8 cellular contexts compared by ENCODE assay signal in the genomic region with DNA sequence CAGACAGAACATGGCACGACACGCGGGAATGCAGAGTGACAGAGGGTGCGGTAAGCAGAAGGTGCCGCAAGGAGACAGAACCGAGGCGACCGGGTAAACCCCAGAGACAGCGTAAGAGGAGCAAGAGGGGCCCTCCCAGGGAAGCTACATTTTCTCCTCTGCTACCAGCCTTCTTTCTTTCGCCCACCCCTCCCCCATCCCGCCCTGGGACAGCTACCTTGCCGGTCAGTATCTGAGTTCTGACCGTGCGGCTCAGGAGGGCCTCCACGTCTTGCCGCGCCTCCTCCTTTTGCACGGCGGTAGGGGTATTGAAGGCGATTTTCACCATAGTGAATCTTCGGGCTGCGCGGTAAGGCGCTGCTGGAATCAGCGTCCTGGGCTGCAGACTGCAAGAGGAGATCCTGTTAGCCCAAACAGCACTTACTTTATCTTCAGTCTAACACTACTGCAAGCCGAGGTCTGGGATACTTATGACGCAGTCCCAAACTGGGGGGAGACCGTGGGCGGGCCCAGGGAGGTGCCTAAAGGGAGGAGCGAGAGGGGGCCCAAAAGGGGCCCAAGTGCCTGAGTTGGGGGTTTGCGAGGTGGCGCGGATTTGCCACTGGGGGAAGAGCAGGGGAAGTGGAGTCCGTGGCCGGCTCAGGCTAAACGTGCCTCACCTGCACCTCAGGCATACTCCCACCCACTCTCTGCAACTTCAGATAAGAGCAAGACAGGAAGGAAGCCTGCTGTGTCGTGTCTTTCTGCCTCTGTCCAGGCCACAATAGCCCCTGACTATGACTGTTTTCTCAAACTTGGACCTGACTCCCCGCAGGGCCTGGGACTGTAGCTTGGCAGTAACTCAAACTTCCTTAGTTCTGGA.
DNase-seq lines count a peak whose midpoint lies in the region; ATAC-seq lines count a peak whose summit lies in the region.

A gene (minus strand): TSS at position 447 of the 862 bp plus-strand sequence. CDS start 119 bp downstream, at position 328.

- H3K36me3 Mint-ChIP-seq in T-helper 2 cell treated with Interferon-gamma antibody and Interleukin-4, amounts not matched to agents 5 μg/mL and 100 μg/mL, for 36 hours (ENCODE audit: low read depth), result peaks cover 16% of the 10 kb centered on the region

- peak; percentile 74 for ATAC-seq in GM18502 (IDR thresholded peaks at IDR 0.05; ENCODE audit: poor library complexity, unreplicated experiment)
- peak; percentile 67 for ATAC-seq in HG02884 (IDR thresholded peaks at IDR 0.05; ENCODE audit: unreplicated experiment)

- H3K4me1 Mint-ChIP-seq in T-helper 2 cell treated with Interferon-gamma antibody and Interleukin-4, amounts not matched to agents 5 μg/mL and 100 μg/mL, for 36 hours (ENCODE audit: low read depth), result peaks cover 33% of the 10 kb centered on the region

- peak within 1 kb of the TSS; percentile 97 for H3K27ac Mint-ChIP-seq in T-helper 2 cell treated with Interferon-gamma antibody and Interleukin-4, amounts not matched to agents 5 μg/mL and 100 μg/mL, for 36 hours

- peak; percentile 53 for DNase-seq in T-helper 2 cell treated with Interferon-gamma antibody and Interleukin-4, amounts not matched to agents 5 μg/mL and 100 μg/mL, for 36 hours (ENCODE audit: low spot score)
- DNase-seq in astrocyte of the hippocampus (ENCODE audit: low read depth, low spot score), result peak; percentile 1
- peak; percentile 52 for DNase-seq in left kidney (ENCODE audit: low read depth, low spot score)
- DNase-seq in stimulated activated CD4-positive, alpha-beta T cell treated with anti-CD3 and anti-CD28 coated beads, TNF-alpha, amount 100 ng/mL, for 1 hour (ENCODE audit: low read depth in 3 of 3, low spot score in 1 of 3), result peak in 2 of 3 donors; percentile 21 to 37
- DNase-seq in T1000 (lab: John Stamatoyannopoulos, UW), result no peak
- DNase-seq in NCI-H345 treated with DMSO at 0.1 percent for 48 hours (lab: John Stamatoyannopoulos, UW; ENCODE audit: unreplicated experiment), result no peak

- no peaks in the 10 kb centered on the region for H3K27me3 Mint-ChIP-seq in T-helper 2 cell treated with Interferon-gamma antibody and Interleukin-4, amounts not matched to agents 5 μg/mL and 100 μg/mL, for 36 hours (ENCODE audit: low read depth)

- no peaks in the 10 kb centered on the region for H3K9me3 Mint-ChIP-seq in T-helper 2 cell treated with Interferon-gamma antibody and Interleukin-4, amounts not matched to agents 5 μg/mL and 100 μg/mL, for 36 hours

- H3K4me3 Mint-ChIP-seq in T-helper 2 cell treated with Interferon-gamma antibody and Interleukin-4, amounts not matched to agents 5 μg/mL and 100 μg/mL, for 36 hours, result peak within 1 kb of the TSS; percentile 100

Comparison
In these comparisons a context has a peak if more than half of its experiments do, and no peak if none do; other contexts are left out.
1. DNase-seq: peak in T-helper 2 cell treated with Interferon-gamma antibody and Interleukin-4, amounts not matched to agents 5 μg/mL and 100 μg/mL, for 36 hours (single experiment), astrocyte of the hippocampus (single experiment), left kidney (single experiment) and stimulated activated CD4-positive, alpha-beta T cell treated with anti-CD3 and anti-CD28 coated beads, TNF-alpha, amount 100 ng/mL, for 1 hour (2 of 3); none in T1000 (single experiment) and NCI-H345 treated with DMSO at 0.1 percent for 48 hours (single experiment).